ENCODE assay signal across 11 cellular contexts in the genomic region with DNA sequence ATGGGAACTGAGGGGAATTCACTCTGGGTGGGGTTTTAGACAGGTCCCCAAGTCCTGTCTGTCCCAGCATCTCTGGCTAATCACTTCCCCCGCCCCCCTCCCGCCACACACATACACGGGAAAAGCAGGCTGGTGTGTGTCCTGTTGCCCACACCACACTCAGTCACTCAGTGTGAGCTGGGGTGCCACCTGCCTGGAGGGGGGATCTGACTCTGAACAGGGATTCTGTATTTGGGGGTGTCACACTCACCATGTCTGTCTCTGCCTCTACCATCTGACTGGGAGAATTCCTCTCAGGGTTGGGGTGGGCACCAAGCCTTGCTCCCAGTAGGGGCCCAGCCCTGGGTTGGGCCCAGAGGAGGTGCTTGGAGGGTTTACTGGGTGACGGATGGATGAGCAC. TPM values are rescaled to one million over a fixed set of nuclear protein-coding genes. Genes with fewer than 3 reads are reported as not detected.
DNase-seq lines count a peak whose midpoint lies in the region; ATAC-seq and TF ChIP-seq lines count a peak whose summit lies in the region.
"Had no signal": no experiment of that assay in that cellular context is flagged by ENCODE, and none has a peak within 500 bp of the region (broad histone marks: within the 10 kb centered on the region; RNA-seq: fewer than 3 reads in every experiment).

No MANE protein-coding gene starts in this region.

- no peak overlapping the region for H2AFZ ChIP-seq in KMS-11 (ENCODE audit: low read depth)

- H3K27me3 ChIP-seq in CD4-positive, alpha-beta T cell (ENCODE audit: control insufficient read depth, insufficient read depth, low read length), result no peaks in the 10 kb centered on the region
- H3K27me3 ChIP-seq in KMS-11 (ENCODE audit: insufficient read depth, low read depth) (no peaks in the 10 kb centered on the region), colonic mucosa (no peaks in the 10 kb centered on the region)

- peaks cover 93% of the 10 kb centered on the region for H3K4me1 Mint-ChIP-seq in CD4-positive, alpha-beta T cell (ENCODE audit: low read depth)
- H3K4me1 Mint-ChIP-seq in nephron progenitor cell, result peaks cover 42% of the 10 kb centered on the region

- TF ChIP-seq CTCF in CD4-positive, alpha-beta T cell (IDR thresholded peaks at IDR 0.05), result no peak
- no peak for TF ChIP-seq CTCF in KMS-11 (conservative IDR thresholded peaks at IDR 0.05; ENCODE audit: low read depth, low read length)
- no peak for TF ChIP-seq CTCF in colonic mucosa (IDR thresholded peaks at IDR 0.05)
- no peak for TF ChIP-seq CTCF in nephron progenitor cell (IDR thresholded peaks at IDR 0.05)

- no peak for ATAC-seq in CD4-positive, alpha-beta T cell (ENCODE audit: poor library complexity)
- no peak for ATAC-seq in HG03196 (IDR thresholded peaks at IDR 0.05; ENCODE audit: unreplicated experiment)
- no peak for ATAC-seq in HG03280 (IDR thresholded peaks at IDR 0.05; ENCODE audit: unreplicated experiment)
- no peak for ATAC-seq in GM18858 (IDR thresholded peaks at IDR 0.05; ENCODE audit: unreplicated experiment)

- H3K4me3 Mint-ChIP-seq in CD4-positive, alpha-beta T cell, result peak overlapping the region; percentile 48
- no peak overlapping the region for H3K4me3 Mint-ChIP-seq in nephron progenitor cell

- H3K9me3 ChIP-seq in CD4-positive, alpha-beta T cell (ENCODE audit: control insufficient read depth, low read length), result no peaks in the 10 kb centered on the region
- H3K9me3 ChIP-seq in colonic mucosa, result no peaks in the 10 kb centered on the region

- H3K4me3 ChIP-seq in KMS-11 (IDR thresholded peaks at IDR 0.05; ENCODE audit: insufficient read depth, low read depth, low read length) (no peak overlapping the region), colonic mucosa (no peak overlapping the region)

- H3K27ac Mint-ChIP-seq in CD4-positive, alpha-beta T cell, result peak overlapping the region; percentile 100
- peak overlapping the region; percentile 80 for H3K27ac Mint-ChIP-seq in nephron progenitor cell

- H4K20me1 ChIP-seq in KMS-11 (ENCODE audit: insufficient read depth), result no peaks in the 10 kb centered on the region

- peaks cover 50% of the 10 kb centered on the region for H3K79me2 ChIP-seq in KMS-11 (ENCODE audit: insufficient read depth, low read depth)

- H3K9ac ChIP-seq in KMS-11, result no peak overlapping the region
- H3K9ac ChIP-seq in colonic mucosa (ENCODE audit: low read depth in 2 of 2, low read length in 2 of 2), result no peak overlapping the region

- peak overlapping the region; percentile 93 for H3K27ac ChIP-seq in CD4-positive, alpha-beta T cell (ENCODE audit: low read depth, low read length)
- H3K27ac ChIP-seq in KMS-11 (peak overlapping the region; percentile 96; the same call in 1 of the 2 replicates), colonic mucosa (peak overlapping the region; percentile 4)

- H3K4me1 ChIP-seq in KMS-11 (ENCODE audit: low read depth, poor library complexity, severe bottlenecking) (peaks cover 100% of the 10 kb centered on the region), colonic mucosa (peaks cover 46% of the 10 kb centered on the region)

- intact Hi-C loops in CD4-positive, alpha-beta T cell (cut with DNase I, micrococcal nuclease), result no loop called here
- intact Hi-C loops in colonic mucosa (cut with DNase I), result no loop called here

- CTCF ChIA-PET in CD4-positive, alpha-beta T cell (lab: Charles Lee), result no interaction called here

- peak overlapping the region; percentile 29; the same call in 1 of the 2 replicates for H3K4me2 ChIP-seq in KMS-11

- no peaks in the 10 kb centered on the region for H3K36me3 ChIP-seq in KMS-11 (ENCODE audit: insufficient read depth)
- H3K36me3 ChIP-seq in colonic mucosa, result no peaks in the 10 kb centered on the region

- no peaks in the 10 kb centered on the region for H3K27me3 Mint-ChIP-seq in CD4-positive, alpha-beta T cell
- H3K27me3 Mint-ChIP-seq in nephron progenitor cell (ENCODE audit: low read depth, poor library complexity), result no peaks in the 10 kb centered on the region

- H3K9me3 Mint-ChIP-seq in CD4-positive, alpha-beta T cell, result no peaks in the 10 kb centered on the region
- H3K9me3 Mint-ChIP-seq in nephron progenitor cell, result no peaks in the 10 kb centered on the region

- H3K36me3 Mint-ChIP-seq in CD4-positive, alpha-beta T cell (ENCODE audit: low read depth), result peaks cover 27% of the 10 kb centered on the region
- H3K36me3 Mint-ChIP-seq in nephron progenitor cell (ENCODE audit: low read depth), result peaks cover 5% of the 10 kb centered on the region

- DNase-seq in CD4-positive, alpha-beta T cell, result no peak
- DNase-seq in colonic mucosa (no peak), nephron progenitor cell (no peak), NK-92 (lab: John Stamatoyannopoulos, UW; ENCODE audit: unreplicated experiment) (no peak)
- DNase-seq: DMS153, NCI-H1436 treated with DMSO at 0.1 percent for 48 hours, retina had no signal

- POLR2A ChIA-PET in CD4-positive, alpha-beta T cell (lab: Charles Lee), result no interaction called here

RNA-seq across cellular contexts. Expression of a gene that starts 31.1 kb away (rescaled TPM):
- total RNA-seq in CD4-positive, alpha-beta T cell, result 10 to 100 TPM; 42.3 to 46.4 TPM
- total RNA-seq in colonic mucosa, result 10 to 100 TPM; 26.4 to 40.9 TPM

Comparison
In these comparisons a context has a peak if more than half of its experiments do, and no peak if none do; other contexts are left out.
1. H3K27ac ChIP-seq: peak in every context shown above with its lines; median percentile 96 in KMS-11; 93 in CD4-positive, alpha-beta T cell; 4 in colonic mucosa.